Comparison of ENCODE assay signal across 24 cellular contexts in genomic region chrX:51407520-51408409, GRCh38.
"Had no signal": no experiment of that assay in that cellular context is flagged by ENCODE, and none has a peak within 500 bp of the region (broad histone marks: within the 10 kb centered on the region; RNA-seq: fewer than 3 reads in every experiment).

No MANE protein-coding gene starts in this region.

- H3K4me1 Mint-ChIP-seq: stimulated activated memory B cell treated with anti-CD40 and anti-IgM and Interleukin-4, amounts not matched to agents 10 μg/mL and 1 μg/mL and 100 μg/mL, for 72 hours had no signal

- H3K9me3 Mint-ChIP-seq: effector memory CD8-positive, alpha-beta T cell; naive thymus-derived CD8-positive, alpha-beta T cell; stimulated activated memory B cell treated with anti-CD40 and anti-IgM and Interleukin-4, amounts not matched to agents 10 μg/mL and 1 μg/mL and 100 μg/mL, for 72 hours had no signal

- H3K4me3 Mint-ChIP-seq: effector memory CD8-positive, alpha-beta T cell; naive thymus-derived CD8-positive, alpha-beta T cell; stimulated activated memory B cell treated with anti-CD40 and anti-IgM and Interleukin-4, amounts not matched to agents 10 μg/mL and 1 μg/mL and 100 μg/mL, for 72 hours had no signal

- H3K9me3 ChIP-seq: esophagus squamous epithelium, left lung, ovary, psoas muscle, sigmoid colon, spleen, thoracic aorta, tibial nerve, upper lobe of left lung had no signal

- DNase-seq: cerebellar nuclear complex; cortex of kidney; effector memory CD8-positive, alpha-beta T cell; erythroblast; esophagus squamous epithelium; foreskin melanocyte; left cardiac atrium; left lung; mammary epithelial cell; naive thymus-derived CD8-positive, alpha-beta T cell; nucleus accumbens; ovary; psoas muscle; sigmoid colon; spleen; stimulated activated CD4-positive, alpha-beta T cell treated with anti-CD3 and anti-CD28 coated beads, Interleukin-4, amount 100 ng/mL, for 4 hours; stimulated activated naive CD8-positive, alpha-beta T cell treated with anti-CD3 and anti-CD28 coated beads, Interleukin-15, Interleukin-2, amounts not matched to agents 100 U/mL and 50 U/mL, for 24 hours; substantia nigra had no signal

- H3K27me3 Mint-ChIP-seq: naive thymus-derived CD8-positive, alpha-beta T cell; stimulated activated memory B cell treated with anti-CD40 and anti-IgM and Interleukin-4, amounts not matched to agents 10 μg/mL and 1 μg/mL and 100 μg/mL, for 72 hours had no signal

- H3K27me3 ChIP-seq: esophagus squamous epithelium, ovary, spleen, tibial nerve, upper lobe of left lung had no signal

- FAIRE-seq: endometrium, urothelium cell line had no signal

- H3K36me3 ChIP-seq: esophagus squamous epithelium, left lung, ovary, sigmoid colon, spleen, thoracic aorta, tibial nerve, upper lobe of left lung had no signal

- H3K4me1 ChIP-seq: esophagus squamous epithelium, left lung, psoas muscle, sigmoid colon, spleen, tibial nerve, upper lobe of left lung had no signal

- H3K27ac Mint-ChIP-seq: effector memory CD8-positive, alpha-beta T cell; stimulated activated memory B cell treated with anti-CD40 and anti-IgM and Interleukin-4, amounts not matched to agents 10 μg/mL and 1 μg/mL and 100 μg/mL, for 72 hours had no signal

- H3K27ac ChIP-seq: esophagus squamous epithelium, left lung, ovary, psoas muscle, sigmoid colon, spleen, thoracic aorta, tibial nerve, upper lobe of left lung had no signal

- H3K4me3 ChIP-seq: esophagus squamous epithelium, left lung, ovary, psoas muscle, sigmoid colon, spleen, thoracic aorta, tibial nerve, upper lobe of left lung had no signal
